Comparison of ENCODE assay signal across 1 cellular context in genomic region chr10:118564652-118565051, GRCh38.
TF ChIP-seq lines count a peak whose summit lies in the region.

No MANE protein-coding gene starts in this region.

TF ChIP-seq in HCT116, 20 proteins besides CTCF, POLR2A, EP300 and RAD21 (continued from another document):
- no peak for TF ChIP-seq ZBTB33 (IDR thresholded peaks at IDR 0.05; ENCODE audit: extremely low read depth, insufficient replicate concordance, low read length)
- TF ChIP-seq ATF3 (IDR thresholded peaks at IDR 0.05): no peak
